In genomic region chr7:141073641-141074161, GRCh38 we compare ENCODE assay signal across 8 cellular contexts. TPM values are rescaled to one million over a fixed set of nuclear protein-coding genes. Genes with fewer than 3 reads are reported as not detected.
DNase-seq lines count a peak whose midpoint lies in the region; TF ChIP-seq lines count a peak whose summit lies in the region.

Gene TMEM178B, plus strand, starts transcription at chr7:141074064.

- H3K36me3 Mint-ChIP-seq in neural crest cell (ENCODE audit: low read depth) = no peaks in the 10 kb centered on the region

- H3K9me3 ChIP-seq in WERI-Rb-1 (ENCODE audit: severe bottlenecking) = no peaks in the 10 kb centered on the region

- peak; percentile 7 for DNase-seq in activated naive CD4-positive, alpha-beta T cell treated with Interleukin-2 at 50 U/mL for 16 hours
- DNase-seq in activated naive CD4-positive, alpha-beta T cell (lab: John Stamatoyannopoulos, UW) = no peak
- peak; percentile 16 for DNase-seq in WERI-Rb-1
- no peak for DNase-seq in fibroblast of pulmonary artery (ENCODE audit: low read depth)
- peak; percentile 44 for DNase-seq in neural crest cell (ENCODE audit: low read depth, low spot score)
- DNase-seq in stimulated activated naive CD4-positive, alpha-beta T cell (lab: John Stamatoyannopoulos, UW) = no peak
- DNase-seq in AG08395 (ENCODE audit: low spot score) = no peak
- DNase-seq in NK-92 treated with Interleukin-12 subunit alpha and Interleukin-12 subunit beta, amount 100 ng/mL, for 24 hours (lab: John Stamatoyannopoulos, UW) = no peak

- peaks cover 23% of the 10 kb centered on the region for H3K4me1 Mint-ChIP-seq in neural crest cell

- TF ChIP-seq CTCF in WERI-Rb-1 (IDR thresholded peaks at IDR 0.05; ENCODE audit: low read depth, low read length) (no peak), fibroblast of pulmonary artery (IDR thresholded peaks at IDR 0.05; ENCODE audit: low read length, missing control alignments) (no peak), neural crest cell (conservative IDR thresholded peaks at IDR 0.05) (no peak)

- H3K9me3 Mint-ChIP-seq in neural crest cell = no peaks in the 10 kb centered on the region

- peaks cover 5% of the 10 kb centered on the region for H3K27me3 ChIP-seq in WERI-Rb-1 (ENCODE audit: insufficient read depth, low read depth, severe bottlenecking)

- 0 out of 2 replicates have a peak within 1 kb of the TSS, but pooled peaks have one; percentile 7 for H3K27ac ChIP-seq in WERI-Rb-1

- H3K4me3 ChIP-seq in WERI-Rb-1 (ENCODE audit: low read depth, low read length) (peak within 1 kb of the TSS; percentile 73), fibroblast of pulmonary artery (replicated peaks; ENCODE audit: low read depth, low read length) (peak within 1 kb of the TSS; percentile 34)

- H3K27ac Mint-ChIP-seq in neural crest cell (ENCODE audit: unreplicated experiment) = no peak within 1 kb of the TSS

- H3K36me3 ChIP-seq in WERI-Rb-1 = no peaks in the 10 kb centered on the region

- peak within 1 kb of the TSS; percentile 95 for H3K4me3 Mint-ChIP-seq in neural crest cell

- peaks cover 20% of the 10 kb centered on the region for H3K27me3 Mint-ChIP-seq in neural crest cell (ENCODE audit: low read depth)

RNA-seq across cellular contexts. Expression of gene TMEM178B, which starts in this region (rescaled TPM):
- 19.7 and 22.1 TPM in 2 replicates for total RNA-seq in neural crest cell

Comparison
In these comparisons a context has a peak if more than half of its experiments do, and no peak if none do; other contexts are left out.
1. DNase-seq: peak in activated naive CD4-positive, alpha-beta T cell treated with Interleukin-2 at 50 U/mL for 16 hours (single experiment), WERI-Rb-1 (single experiment) and neural crest cell (single experiment); none in activated naive CD4-positive, alpha-beta T cell (0 of 4), fibroblast of pulmonary artery (single experiment), stimulated activated naive CD4-positive, alpha-beta T cell (0 of 6), AG08395 (single experiment) and NK-92 treated with Interleukin-12 subunit alpha and Interleukin-12 subunit beta, amount 100 ng/mL, for 24 hours (single experiment).